ENCODE assay signal across 1 cellular context in the genomic region with DNA sequence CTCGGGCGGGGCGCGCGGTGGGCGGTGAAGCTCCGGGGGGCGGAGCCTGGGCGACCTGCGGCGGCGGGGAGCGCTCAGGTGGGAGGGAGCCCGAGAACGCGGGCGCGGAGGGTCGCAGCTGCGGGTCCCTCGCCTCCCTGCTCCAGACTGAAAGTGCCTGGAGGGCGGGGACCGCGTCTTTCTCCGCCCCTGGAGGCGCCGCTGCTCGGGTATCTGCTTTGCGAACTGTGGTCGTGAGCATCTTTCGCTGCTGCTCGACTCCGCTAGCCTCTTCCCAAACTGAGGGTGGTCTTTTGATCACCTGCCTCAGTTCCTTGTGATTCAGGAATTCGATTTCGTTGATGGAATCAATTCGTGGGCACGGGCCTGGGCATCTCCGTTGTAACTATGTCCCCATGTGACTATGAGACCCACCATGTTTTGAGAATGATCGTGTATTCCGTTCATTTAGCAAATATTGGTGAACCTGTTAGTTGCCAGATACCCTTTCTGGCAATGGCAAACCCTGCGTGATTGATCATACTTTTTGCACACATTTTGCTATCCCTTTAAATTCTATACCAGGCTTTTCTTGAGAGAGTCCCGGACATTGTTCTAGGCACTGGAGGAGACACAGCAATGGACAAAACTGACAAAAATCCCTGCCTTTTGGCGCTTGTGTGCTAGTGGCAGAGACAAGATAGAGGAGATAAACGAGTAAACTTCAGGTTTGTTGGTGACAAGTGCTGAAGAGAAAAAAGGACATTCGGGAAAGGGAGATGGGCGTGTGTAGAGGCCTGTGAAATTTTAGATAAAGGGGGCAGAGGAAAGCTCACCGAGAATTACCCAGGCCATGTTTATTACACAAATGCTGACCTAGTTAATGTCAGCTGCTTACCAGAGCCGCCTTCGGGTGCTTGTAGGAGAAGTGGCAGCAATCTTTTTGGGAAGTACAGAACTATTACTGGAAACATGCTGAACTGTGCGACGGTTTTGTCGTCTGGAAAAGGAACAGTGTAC.
TF ChIP-seq lines count a peak whose summit lies in the region.

No MANE protein-coding gene starts in this region.

TF ChIP-seq in HEK293, 187 proteins besides CTCF, POLR2A, EP300 and RAD21 (continued from another document):
- TF ChIP-seq, protein P1, sequence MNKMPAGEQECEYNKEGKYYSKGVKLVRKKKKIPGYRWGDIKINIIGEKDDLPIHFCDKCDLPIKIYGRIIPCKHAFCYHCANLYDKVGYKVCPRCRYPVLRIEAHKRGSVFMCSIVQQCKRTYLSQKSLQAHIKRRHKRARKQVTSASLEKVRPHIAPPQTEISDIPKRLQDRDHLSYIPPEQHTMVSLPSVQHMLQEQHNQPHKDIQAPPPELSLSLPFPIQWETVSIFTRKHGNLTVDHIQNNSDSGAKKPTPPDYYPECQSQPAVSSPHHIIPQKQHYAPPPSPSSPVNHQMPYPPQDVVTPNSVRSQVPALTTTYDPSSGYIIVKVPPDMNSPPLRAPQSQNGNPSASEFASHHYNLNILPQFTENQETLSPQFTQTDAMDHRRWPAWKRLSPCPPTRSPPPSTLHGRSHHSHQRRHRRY (tag by site-specific recombination; IDR thresholded peaks at IDR 0.05) = no peak
- TF ChIP-seq, protein P2, sequence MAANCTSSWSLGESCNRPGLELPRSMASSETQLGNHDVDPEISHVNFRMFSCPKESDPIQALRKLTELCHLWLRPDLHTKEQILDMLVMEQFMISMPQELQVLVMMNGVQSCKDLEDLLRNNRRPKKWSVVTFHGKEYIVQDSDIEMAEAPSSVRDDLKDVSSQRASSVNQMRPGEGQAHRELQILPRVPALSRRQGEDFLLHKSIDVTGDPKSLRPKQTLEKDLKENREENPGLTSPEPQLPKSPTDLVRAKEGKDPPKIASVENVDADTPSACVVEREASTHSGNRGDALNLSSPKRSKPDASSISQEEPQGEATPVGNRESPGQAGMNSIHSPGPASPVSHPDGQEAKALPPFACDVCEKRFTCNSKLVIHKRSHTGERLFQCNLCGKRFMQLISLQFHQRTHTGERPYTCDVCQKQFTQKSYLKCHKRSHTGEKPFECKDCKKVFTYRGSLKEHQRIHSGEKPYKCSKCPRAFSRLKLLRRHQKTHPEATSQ (tag by site-specific recombination; IDR thresholded peaks at IDR 0.05) = no peak
- TF ChIP-seq ZNF112 (tag by site-specific recombination; IDR thresholded peaks at IDR 0.05) (no peak), ZNF514 (tag by site-specific recombination; IDR thresholded peaks at IDR 0.05) (no peak), ZNF473 (tag by site-specific recombination; IDR thresholded peaks at IDR 0.05) (no peak), MZF1 (tag by site-specific recombination; IDR thresholded peaks at IDR 0.05; ENCODE audit: borderline replicate concordance) (no peak), EGR2 (tag by site-specific recombination; IDR thresholded peaks at IDR 0.05; ENCODE audit: low read depth) (no peak), ZNF335 (tag by site-specific recombination; conservative IDR thresholded peaks at IDR 0.05) (no peak; the same call in 1 of the 2 replicates), KLF7 (tag by site-specific recombination; IDR thresholded peaks at IDR 0.05; ENCODE audit: borderline replicate concordance) (no peak)
- TF ChIP-seq, protein P3, sequence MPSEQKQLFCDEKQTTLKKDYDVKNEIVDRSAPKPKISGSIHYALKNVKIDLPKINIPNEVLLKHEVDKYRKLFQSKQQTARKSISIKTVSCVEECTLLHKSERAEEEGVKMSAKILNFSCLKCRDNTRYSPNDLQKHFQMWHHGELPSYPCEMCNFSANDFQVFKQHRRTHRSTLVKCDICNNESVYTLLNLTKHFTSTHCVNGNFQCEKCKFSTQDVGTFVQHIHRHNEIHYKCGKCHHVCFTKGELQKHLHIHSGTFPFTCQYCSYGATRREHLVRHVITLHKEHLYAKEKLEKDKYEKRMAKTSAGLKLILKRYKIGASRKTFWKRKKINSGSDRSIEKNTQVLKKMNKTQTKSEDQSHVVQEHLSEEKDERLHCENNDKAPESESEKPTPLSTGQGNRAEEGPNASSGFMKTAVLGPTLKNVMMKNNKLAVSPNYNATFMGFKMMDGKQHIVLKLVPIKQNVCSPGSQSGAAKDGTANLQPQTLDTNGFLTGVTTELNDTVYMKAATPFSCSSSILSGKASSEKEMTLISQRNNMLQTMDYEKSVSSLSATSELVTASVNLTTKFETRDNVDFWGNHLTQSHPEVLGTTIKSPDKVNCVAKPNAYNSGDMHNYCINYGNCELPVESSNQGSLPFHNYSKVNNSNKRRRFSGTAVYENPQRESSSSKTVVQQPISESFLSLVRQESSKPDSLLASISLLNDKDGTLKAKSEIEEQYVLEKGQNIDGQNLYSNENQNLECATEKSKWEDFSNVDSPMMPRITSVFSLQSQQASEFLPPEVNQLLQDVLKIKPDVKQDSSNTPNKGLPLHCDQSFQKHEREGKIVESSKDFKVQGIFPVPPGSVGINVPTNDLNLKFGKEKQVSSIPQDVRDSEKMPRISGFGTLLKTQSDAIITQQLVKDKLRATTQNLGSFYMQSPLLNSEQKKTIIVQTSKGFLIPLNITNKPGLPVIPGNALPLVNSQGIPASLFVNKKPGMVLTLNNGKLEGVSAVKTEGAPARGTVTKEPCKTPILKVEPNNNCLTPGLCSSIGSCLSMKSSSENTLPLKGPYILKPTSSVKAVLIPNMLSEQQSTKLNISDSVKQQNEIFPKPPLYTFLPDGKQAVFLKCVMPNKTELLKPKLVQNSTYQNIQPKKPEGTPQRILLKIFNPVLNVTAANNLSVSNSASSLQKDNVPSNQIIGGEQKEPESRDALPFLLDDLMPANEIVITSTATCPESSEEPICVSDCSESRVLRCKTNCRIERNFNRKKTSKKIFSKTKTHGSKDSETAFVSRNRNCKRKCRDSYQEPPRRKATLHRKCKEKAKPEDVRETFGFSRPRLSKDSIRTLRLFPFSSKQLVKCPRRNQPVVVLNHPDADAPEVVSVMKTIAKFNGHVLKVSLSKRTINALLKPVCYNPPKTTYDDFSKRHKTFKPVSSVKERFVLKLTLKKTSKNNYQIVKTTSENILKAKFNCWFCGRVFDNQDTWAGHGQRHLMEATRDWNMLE (tag by site-specific recombination; conservative IDR thresholded peaks at IDR 0.05; ENCODE audit: low read depth) = no peak
- TF ChIP-seq, protein P4, sequence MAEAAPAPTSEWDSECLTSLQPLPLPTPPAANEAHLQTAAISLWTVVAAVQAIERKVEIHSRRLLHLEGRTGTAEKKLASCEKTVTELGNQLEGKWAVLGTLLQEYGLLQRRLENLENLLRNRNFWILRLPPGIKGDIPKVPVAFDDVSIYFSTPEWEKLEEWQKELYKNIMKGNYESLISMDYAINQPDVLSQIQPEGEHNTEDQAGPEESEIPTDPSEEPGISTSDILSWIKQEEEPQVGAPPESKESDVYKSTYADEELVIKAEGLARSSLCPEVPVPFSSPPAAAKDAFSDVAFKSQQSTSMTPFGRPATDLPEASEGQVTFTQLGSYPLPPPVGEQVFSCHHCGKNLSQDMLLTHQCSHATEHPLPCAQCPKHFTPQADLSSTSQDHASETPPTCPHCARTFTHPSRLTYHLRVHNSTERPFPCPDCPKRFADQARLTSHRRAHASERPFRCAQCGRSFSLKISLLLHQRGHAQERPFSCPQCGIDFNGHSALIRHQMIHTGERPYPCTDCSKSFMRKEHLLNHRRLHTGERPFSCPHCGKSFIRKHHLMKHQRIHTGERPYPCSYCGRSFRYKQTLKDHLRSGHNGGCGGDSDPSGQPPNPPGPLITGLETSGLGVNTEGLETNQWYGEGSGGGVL (tag by site-specific recombination; IDR thresholded peaks at IDR 0.05) = no peak
- TF ChIP-seq, protein P5, sequence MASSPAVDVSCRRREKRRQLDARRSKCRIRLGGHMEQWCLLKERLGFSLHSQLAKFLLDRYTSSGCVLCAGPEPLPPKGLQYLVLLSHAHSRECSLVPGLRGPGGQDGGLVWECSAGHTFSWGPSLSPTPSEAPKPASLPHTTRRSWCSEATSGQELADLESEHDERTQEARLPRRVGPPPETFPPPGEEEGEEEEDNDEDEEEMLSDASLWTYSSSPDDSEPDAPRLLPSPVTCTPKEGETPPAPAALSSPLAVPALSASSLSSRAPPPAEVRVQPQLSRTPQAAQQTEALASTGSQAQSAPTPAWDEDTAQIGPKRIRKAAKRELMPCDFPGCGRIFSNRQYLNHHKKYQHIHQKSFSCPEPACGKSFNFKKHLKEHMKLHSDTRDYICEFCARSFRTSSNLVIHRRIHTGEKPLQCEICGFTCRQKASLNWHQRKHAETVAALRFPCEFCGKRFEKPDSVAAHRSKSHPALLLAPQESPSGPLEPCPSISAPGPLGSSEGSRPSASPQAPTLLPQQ (tag by site-specific recombination; IDR thresholded peaks at IDR 0.05) = no peak
